Comparison of ENCODE assay signal across 8 cellular contexts in genomic region chr5:77645158-77645994, GRCh38. TPM values are rescaled to one million over a fixed set of nuclear protein-coding genes. Genes with fewer than 3 reads are reported as not detected.
DNase-seq lines count a peak whose midpoint lies in the region; ATAC-seq and TF ChIP-seq lines count a peak whose summit lies in the region.

No MANE protein-coding gene starts in this region.

- H3K4me3 ChIP-seq in GM06990 (replicated peaks; ENCODE audit: low read depth, low read length) (peak overlapping the region; percentile 57), neutrophil (ENCODE audit: low read depth in 1 of 2, low read length in 1 of 2) (peak overlapping the region; percentile 37 to 40), sigmoid colon (peak overlapping the region in 2 of 4 donors; percentile 26 to 41)

- 1 to 2% methylated on average over 80 of the region's 80 CpGs for WGBS in sigmoid colon, 2 donors

- H3K4me1 ChIP-seq in neutrophil (ENCODE audit: control insufficient read depth in 1 of 2, insufficient read depth in 1 of 2, low read depth in 1 of 2, low read length in 1 of 2) (peaks cover 20 to 22% of the 10 kb centered on the region in 2 experiments), sigmoid colon (peaks cover 0 to 32% (median 28%) of the 10 kb centered on the region in 4 donors)

- intact Hi-C loops in sigmoid colon (cut with DNase I), result loop anchor here (5.0 to 10.0 kb wide), 3 partner anchors 207 to 359 kb away; no protein-coding TSS in a partner anchor

- ATAC-seq in HG02981 (IDR thresholded peaks at IDR 0.05; ENCODE audit: unreplicated experiment) (peak; percentile 59), esophagus mucosa (peak; percentile 46)

- TF ChIP-seq CTCF in GM06990 (IDR thresholded peaks at IDR 0.05; ENCODE audit: insufficient read depth, low read length, poor library complexity, severe bottlenecking) (no peak), VCaP (conservative IDR thresholded peaks at IDR 0.05) (peak; percentile 87), neutrophil (IDR thresholded peaks at IDR 0.05) (peak; percentile 37), sigmoid colon (IDR thresholded peaks at IDR 0.05) (peak in 1 of 4 experiments; percentile 51)

- peak; percentile 69 for DNase-seq in GM06990 (ENCODE audit: extremely low read depth, insufficient read length)
- no peak for DNase-seq in GOT3 (lab: John Stamatoyannopoulos, UW)
- no peak for DNase-seq in sigmoid colon
- no peak for DNase-seq in middle frontal gyrus (ENCODE audit: extremely low spot score, low spot score)

- H3K27me3 ChIP-seq in GM06990 (replicated peaks; ENCODE audit: control insufficient read depth, insufficient read depth, low read length), result no peaks in the 10 kb centered on the region; the same call in 1 of the 2 replicates
- peaks cover 100% of the 10 kb centered on the region for H3K27me3 ChIP-seq in neutrophil
- peaks cover 54 to 64% (median 58%) of the 10 kb centered on the region in 3 donors for H3K27me3 ChIP-seq in sigmoid colon

- TF ChIP-seq POLR2A in sigmoid colon (IDR thresholded peaks at IDR 0.05), result no peak

- H3K9me3 ChIP-seq in neutrophil, result no peaks in the 10 kb centered on the region
- H3K9me3 ChIP-seq in sigmoid colon, result peaks cover 0 to 2% (median 0%) of the 10 kb centered on the region in 4 donors

- no peak for TF ChIP-seq EP300 in sigmoid colon (IDR thresholded peaks at IDR 0.05)

- H3K27ac ChIP-seq in VCaP (no peak overlapping the region; the same call in 1 of the 2 replicates), neutrophil (no peak overlapping the region), sigmoid colon (no peak overlapping the region)

- H3K36me3 ChIP-seq in GM06990 (ENCODE audit: control insufficient read depth, insufficient read depth, low read length) (no peaks in the 10 kb centered on the region), neutrophil (no peaks in the 10 kb centered on the region), sigmoid colon (no peaks in the 10 kb centered on the region)

RNA-seq across cellular contexts. Expression of gene OTP, which starts 6.9 kb away (rescaled TPM):
- total RNA-seq in esophagus mucosa, result not detected
- not detected for total RNA-seq in sigmoid colon
- polyA plus RNA-seq in sigmoid colon, result not detected
